In genomic region chr4:1344696-1345095, GRCh38 we compare ENCODE assay signal across 10 cellular contexts. TPM values are rescaled to one million over a fixed set of nuclear protein-coding genes. Genes with fewer than 3 reads are reported as not detected.
A peak's percentile ranks its signal among the peaks of the same experiment; 100 is the strongest.
DNase-seq lines count a peak whose midpoint lies in the region; ATAC-seq and TF ChIP-seq lines count a peak whose summit lies in the region.
"Had no signal": no experiment of that assay in that cellular context is flagged by ENCODE, and none has a peak within 500 bp of the region (broad histone marks: within the 10 kb centered on the region; RNA-seq: fewer than 3 reads in every experiment).

No MANE protein-coding gene starts in this region.

- H3K27me3 ChIP-seq in CD8-positive, alpha-beta memory T cell (ENCODE audit: insufficient read depth, low read length, poor library complexity, severe bottlenecking) = no peaks in the 10 kb centered on the region
- no peaks in the 10 kb centered on the region for H3K27me3 ChIP-seq in Karpas-422 (ENCODE audit: low read length)
- H3K27me3 ChIP-seq in SJCRH30 = no peaks in the 10 kb centered on the region

- peaks cover 25 to 37% (median 37%) of the 10 kb centered on the region in 3 donors for H3K4me1 Mint-ChIP-seq in CD8-positive, alpha-beta memory T cell
- peaks cover 30% of the 10 kb centered on the region for H3K4me1 Mint-ChIP-seq in central memory CD8-positive, alpha-beta T cell
- peaks cover 27% of the 10 kb centered on the region for H3K4me1 Mint-ChIP-seq in nephron

- H3K9me3 ChIP-seq in CD8-positive, alpha-beta memory T cell (ENCODE audit: low read length) = no peaks in the 10 kb centered on the region
- H3K9me3 ChIP-seq in Karpas-422 (ENCODE audit: low read length) (no peaks in the 10 kb centered on the region), SJCRH30 (replicated peaks) (no peaks in the 10 kb centered on the region)

- no peak overlapping the region for H2AFZ ChIP-seq in Karpas-422 (ENCODE audit: low read length)

- H3K27me3 Mint-ChIP-seq in CD8-positive, alpha-beta memory T cell = peaks cover 0 to 2% of the 10 kb centered on the region in 2 donors
- H3K27me3 Mint-ChIP-seq in central memory CD8-positive, alpha-beta T cell = no peaks in the 10 kb centered on the region
- no peaks in the 10 kb centered on the region for H3K27me3 Mint-ChIP-seq in nephron (ENCODE audit: low read depth)

- peak overlapping the region; percentile 92; the same call in 1 of the 2 replicates for H3K9ac ChIP-seq in Karpas-422 (ENCODE audit: low read length)

- peaks cover 0 to 42% (median 5%) of the 10 kb centered on the region in 3 donors for H3K36me3 Mint-ChIP-seq in CD8-positive, alpha-beta memory T cell
- H3K36me3 Mint-ChIP-seq in central memory CD8-positive, alpha-beta T cell (ENCODE audit: insufficient read depth) = peaks cover 22% of the 10 kb centered on the region
- H3K36me3 Mint-ChIP-seq in nephron (ENCODE audit: low read depth) = peaks cover 44% of the 10 kb centered on the region

- POLR2A ChIA-PET in CD8-positive, alpha-beta memory T cell (lab: Charles Lee) = no interaction called here

- peaks cover 41% of the 10 kb centered on the region for H3K79me2 ChIP-seq in Karpas-422 (ENCODE audit: low read length)

- H3K27ac Mint-ChIP-seq in CD8-positive, alpha-beta memory T cell = peak overlapping the region in 7 of 8 donors; percentile 80 to 98 (median 87)
- peak overlapping the region; percentile 14 for H3K27ac Mint-ChIP-seq in central memory CD8-positive, alpha-beta T cell (ENCODE audit: low read depth)
- peak overlapping the region; percentile 90 to 99 (median 96) for H3K27ac Mint-ChIP-seq in nephron

- DNase-seq in CD8-positive, alpha-beta memory T cell = no peak
- DNase-seq in Karpas-422 (no peak), SJCRH30 (no peak), DMS 273 (lab: John Stamatoyannopoulos, UW; ENCODE audit: unreplicated experiment) (no peak)
- no peak for DNase-seq in central memory CD8-positive, alpha-beta T cell (ENCODE audit: low spot score in 2 of 2)
- DNase-seq: effector CD8-positive, alpha-beta T cell; NCI-H1417; NK-92 treated with Interleukin-12 subunit alpha and Interleukin-12 subunit beta, amount 100 ng/mL, for 24 hours had no signal

- peak overlapping the region; percentile 67 to 95 (median 75) for H3K4me3 Mint-ChIP-seq in CD8-positive, alpha-beta memory T cell
- H3K4me3 Mint-ChIP-seq in central memory CD8-positive, alpha-beta T cell = peak overlapping the region; percentile 87
- peak overlapping the region; percentile 93 to 95 (median 93) for H3K4me3 Mint-ChIP-seq in nephron

- CTCF ChIA-PET in CD8-positive, alpha-beta memory T cell (lab: Charles Lee) = interaction anchor here (0.9 to 3.5 kb wide), 3 partner anchors 12 to 213 kb away, joined by 6 to 20 read pairs (median 7); no protein-coding TSS in a partner anchor

- H3K36me3 ChIP-seq in CD8-positive, alpha-beta memory T cell (ENCODE audit: insufficient read depth, low read length) = peaks cover 8% of the 10 kb centered on the region
- H3K36me3 ChIP-seq in Karpas-422 (ENCODE audit: insufficient read depth, low read length) (no peaks in the 10 kb centered on the region; the same call in 1 of the 2 replicates), SJCRH30 (peaks cover 10% of the 10 kb centered on the region)

- H3K9me3 Mint-ChIP-seq in CD8-positive, alpha-beta memory T cell = no peaks in the 10 kb centered on the region
- no peaks in the 10 kb centered on the region for H3K9me3 Mint-ChIP-seq in central memory CD8-positive, alpha-beta T cell
- H3K9me3 Mint-ChIP-seq in nephron = no peaks in the 10 kb centered on the region

- no peak overlapping the region for H3K27ac ChIP-seq in CD8-positive, alpha-beta memory T cell (ENCODE audit: low read depth, low read length)
- no peak overlapping the region for H3K27ac ChIP-seq in Karpas-422 (ENCODE audit: low read length)
- H3K27ac ChIP-seq in SJCRH30 = no peak overlapping the region

- H3K9me2 ChIP-seq in Karpas-422 (replicated peaks; ENCODE audit: insufficient read depth, low read length) = no peaks in the 10 kb centered on the region

- H3K4me1 ChIP-seq in CD8-positive, alpha-beta memory T cell (ENCODE audit: insufficient read depth, low read length) = peaks cover 19% of the 10 kb centered on the region
- H3K4me1 ChIP-seq in Karpas-422 (ENCODE audit: low read length) (peaks cover 28% of the 10 kb centered on the region), SJCRH30 (no peaks in the 10 kb centered on the region)

- TF ChIP-seq CTCF in nephron (IDR thresholded peaks at IDR 0.05; ENCODE audit: unreplicated experiment in 3 of 3) = no peak

- H3K4me2 ChIP-seq in Karpas-422 (ENCODE audit: low read depth, low read length, poor library complexity, severe bottlenecking) = peak overlapping the region; percentile 98

- ATAC-seq in central memory CD8-positive, alpha-beta T cell (replicated peaks; ENCODE audit: extremely low read depth, poor library complexity, severe bottlenecking) = no peak
- ATAC-seq in GM19328 (IDR thresholded peaks at IDR 0.05; ENCODE audit: unreplicated experiment) = no peak

- no peak overlapping the region for H3K4me3 ChIP-seq in CD8-positive, alpha-beta memory T cell (ENCODE audit: low read length)
- H3K4me3 ChIP-seq in Karpas-422 (ENCODE audit: low read length) (no peak overlapping the region), SJCRH30 (no peak overlapping the region)

- no peaks in the 10 kb centered on the region for H4K20me1 ChIP-seq in Karpas-422 (ENCODE audit: insufficient read depth, low read depth, low read length)

RNA-seq across cellular contexts. Expression of gene UVSSA, which starts 2.3 kb away (rescaled TPM):
- total RNA-seq in CD8-positive, alpha-beta memory T cell = 10 to 100 TPM; 16.8 to 19.0 TPM
- polyA plus RNA-seq in CD8-positive, alpha-beta memory T cell = 6.9 TPM
- 12.4 and 16.2 TPM in 2 replicates for total RNA-seq in Karpas-422 (2014; rRNA removed; shearing (Covaris generic); ENCODE audit: low replicate concordance)
- 3.4 and 5.8 TPM in 2 replicates for total RNA-seq in SJCRH30 (2014; rRNA removed; shearing (Covaris generic))

RNA-seq across cellular contexts. Expression of gene MAEA, which starts 55.0 kb away (rescaled TPM):
- total RNA-seq in CD8-positive, alpha-beta memory T cell = 10 to 100 TPM; 59.4 to 63.8 TPM
- polyA plus RNA-seq in CD8-positive, alpha-beta memory T cell = 75.3 TPM
- 31.3 and 54.0 TPM in 2 replicates for total RNA-seq in Karpas-422 (2014; rRNA removed; shearing (Covaris generic); ENCODE audit: low replicate concordance)
- 54.1 and 55.3 TPM in 2 replicates for total RNA-seq in SJCRH30 (2014; rRNA removed; shearing (Covaris generic))

Comparison
In these comparisons a context has a peak if more than half of its experiments do, and no peak if none do; other contexts are left out.
1. H3K27ac Mint-ChIP-seq: peak in every context shown above with its lines; median percentile 96 in nephron; 87 in CD8-positive, alpha-beta memory T cell; 14 in central memory CD8-positive, alpha-beta T cell.